3 cellular contexts compared by ENCODE assay signal in genomic region chr1:25641931-25642611, GRCh38.
TF ChIP-seq lines count a peak whose summit lies in the region.

No MANE protein-coding gene starts in this region.

TF ChIP-seq in liver, 16 proteins besides CTCF, POLR2A, EP300 and RAD21 (continued from another document):
- TF ChIP-seq RXRA (IDR thresholded peaks at IDR 0.05), result peak in 1 of 2 donors; percentile 28
- TF ChIP-seq HNF4A (conservative IDR thresholded peaks at IDR 0.05), result peak in 1 of 2 donors; percentile 14

TF ChIP-seq in HepG2, 621 proteins besides CTCF, POLR2A, EP300 and RAD21:
- TF ChIP-seq ZNF569 (CRISPR knock-in tag; IDR thresholded peaks at IDR 0.05; ENCODE audit: borderline replicate concordance), result no peak
- 0 out of 4 replicates have a peak, but pooled peaks of 1 of the 2 experiments have one; percentile 4 for TF ChIP-seq MAFK (conservative IDR thresholded peaks at IDR 0.05 in 1 of 2, IDR thresholded peaks at IDR 0.05 in 1 of 2; ENCODE audit: low read length in 2 of 2)

TF ChIP-seq in GM12891, 5 proteins besides CTCF, POLR2A, EP300 and RAD21 (continued from another document):
- TF ChIP-seq TAF1 (IDR thresholded peaks at IDR 0.05; ENCODE audit: low read depth, low read length), result no peak
- no peak for TF ChIP-seq SPI1 (IDR thresholded peaks at IDR 0.05; ENCODE audit: low read depth, low read length)
- TF ChIP-seq POLR2AphosphoS5 (IDR thresholded peaks at IDR 0.05; ENCODE audit: low read depth, low read length), result no peak
- TF ChIP-seq PAX5 (IDR thresholded peaks at IDR 0.05; ENCODE audit: insufficient read depth, low read length, severe bottlenecking), result no peak
